ENCODE assay signal across 14 cellular contexts in genomic region chr18:80175451-80176235, GRCh38.
DNase-seq lines count a peak whose midpoint lies in the region; FAIRE-seq and TF ChIP-seq lines count a peak whose summit lies in the region.
"Had no signal": no experiment of that assay in that cellular context is flagged by ENCODE, and none has a peak within 500 bp of the region (broad histone marks: within the 10 kb centered on the region; RNA-seq: fewer than 3 reads in every experiment).

No MANE protein-coding gene starts in this region.

- POLR2A ChIA-PET in Caco-2 (lab: Charles Lee), result no interaction called here

- peaks cover 20% of the 10 kb centered on the region for H3K79me2 ChIP-seq in keratinocyte (ENCODE audit: control insufficient read depth, insufficient read depth, low read length)

- WGBS in transverse colon (ENCODE audit: low coverage in 1 of 2), 2 donors, result 63 to 76% methylated on average over 14 to 18 of the region's 18 CpGs

- H3K4me3 ChIP-seq in keratinocyte (ENCODE audit: control insufficient read depth in 2 of 3, extremely low read depth in 1 of 3, insufficient read depth in 2 of 3, low read depth in 1 of 3, low read length in 3 of 3), result no peak overlapping the region
- no peak overlapping the region for H3K4me3 ChIP-seq in transverse colon
- H3K4me3 ChIP-seq in Caco-2 (ENCODE audit: low read depth, low read length), result no peak overlapping the region
- H3K4me3 ChIP-seq: cardiac muscle cell, K562, smooth muscle cell had no signal

- no peak overlapping the region for H3K4me3 Mint-ChIP-seq in Caco-2 (ENCODE audit: unreplicated experiment)
- H3K4me3 Mint-ChIP-seq: memory B cell had no signal

- intact Hi-C loops in transverse colon (cut with DNase I; ENCODE audit: low total_unique reads), result no loop called here
- intact Hi-C loops in Caco-2 (cut with micrococcal nuclease; ENCODE audit: unreplicated experiment), result no loop called here

- no peaks in the 10 kb centered on the region for H3K4me1 Mint-ChIP-seq in Caco-2 (ENCODE audit: low read depth, unreplicated experiment)

- TF ChIP-seq POLR2A in transverse colon (IDR thresholded peaks at IDR 0.05), result no peak

- no peaks in the 10 kb centered on the region for H3K9me3 ChIP-seq in keratinocyte (ENCODE audit: control insufficient read depth, low read depth, low read length)
- no peaks in the 10 kb centered on the region for H3K9me3 ChIP-seq in transverse colon
- no peaks in the 10 kb centered on the region for H3K9me3 ChIP-seq in Caco-2

- H2AFZ ChIP-seq in keratinocyte (ENCODE audit: control insufficient read depth, low read length), result no peak overlapping the region

- H3K4me2 ChIP-seq in keratinocyte (ENCODE audit: control insufficient read depth, extremely low read depth, insufficient read depth, low read depth, low read length), result peak overlapping the region; percentile 15
- H3K4me2 ChIP-seq: smooth muscle cell had no signal

- H3K27me3 ChIP-seq in keratinocyte (ENCODE audit: control insufficient read depth, extremely low read depth, insufficient read depth, low read length) (no peaks in the 10 kb centered on the region), transverse colon (no peaks in the 10 kb centered on the region), Caco-2 (replicated peaks; ENCODE audit: control insufficient read depth, insufficient read depth, low read length) (no peaks in the 10 kb centered on the region)
- H3K27me3 ChIP-seq: cardiac muscle cell had no signal

- TF ChIP-seq CTCF in keratinocyte (optimal IDR thresholded peaks at IDR 0.05 in 1 of 3, IDR thresholded peaks at IDR 0.05 in 1 of 3, conservative IDR thresholded peaks at IDR 0.05 in 1 of 3; ENCODE audit: extremely low read depth in 1 of 3, insufficient read depth in 2 of 3, low read length in 3 of 3) (no peak), transverse colon (IDR thresholded peaks at IDR 0.05) (no peak), Caco-2 (IDR thresholded peaks at IDR 0.05; ENCODE audit: insufficient read depth in 1 of 2, low read depth in 1 of 2, low read length in 1 of 2, severe bottlenecking in 1 of 2, unreplicated experiment in 1 of 2) (no peak)

- DNase-seq in activated gamma-delta T cell treated with Interleukin-2 at 50 U/mL for 16 hours, result peak; percentile 59
- DNase-seq in activated gamma-delta T cell (lab: John Stamatoyannopoulos, UW), result no peak
- DNase-seq in activated T-cell treated with anti-CD3 and anti-CD28 coated beads for 24 hours (ENCODE audit: low read depth), result peak; percentile 22
- no peak for DNase-seq in keratinocyte (ENCODE audit: low read depth, low spot score)
- peak; percentile 39 for DNase-seq in transverse colon
- no peak for DNase-seq in GM19238 (ENCODE audit: insufficient read length, low spot score)
- no peak for DNase-seq in GDM1 (lab: John Stamatoyannopoulos, UW)
- no peak for DNase-seq in Caco-2
- DNase-seq: foreskin melanocyte, NCI-H446 had no signal

- H3K9me3 Mint-ChIP-seq in Caco-2 (ENCODE audit: unreplicated experiment), result no peaks in the 10 kb centered on the region
- H3K9me3 Mint-ChIP-seq: memory B cell had no signal

- H3K27ac ChIP-seq in keratinocyte (ENCODE audit: control insufficient read depth, insufficient read depth, low read length) (peak overlapping the region; percentile 30), transverse colon (peak overlapping the region in 1 of 4 donors; percentile 21)
- H3K27ac ChIP-seq: cardiac muscle cell had no signal

- peak overlapping the region; percentile 7 for H3K9ac ChIP-seq in keratinocyte (ENCODE audit: control insufficient read depth, extremely low read depth, insufficient read depth, low read length)

- TF ChIP-seq EP300 in transverse colon (IDR thresholded peaks at IDR 0.05; ENCODE audit: low read depth), result no peak

- dilution Hi-C loops in keratinocyte (cut with MboI; ENCODE audit: extremely low pct_ligation_motif_present, low sequenced_read_pairs), result no loop called here

- CTCF ChIA-PET in Caco-2 (lab: Charles Lee), result no interaction called here

- in situ Hi-C loops in transverse colon (cut with MboI; ENCODE audit: low pct_ligation_motif_present in 1 of 4, low pct_unique_long_range_greater_than_20kb in 1 of 4, low sequenced_read_pairs in 3 of 4), result no loop called here

- no peaks in the 10 kb centered on the region for H3K36me3 Mint-ChIP-seq in Caco-2 (ENCODE audit: insufficient read depth, unreplicated experiment)
- H3K36me3 Mint-ChIP-seq: memory B cell had no signal

- H3K27ac Mint-ChIP-seq in Caco-2 (ENCODE audit: unreplicated experiment), result no peak overlapping the region
- H3K27ac Mint-ChIP-seq: memory B cell had no signal

- FAIRE-seq in keratinocyte (lab: Jason Lieb, UNC), result peak; percentile 85
- FAIRE-seq: K562 had no signal

- H3K9me1 ChIP-seq in keratinocyte (ENCODE audit: control insufficient read depth, extremely low read depth, insufficient read depth, low read length), result peaks cover 13% of the 10 kb centered on the region

- H3K4me1 ChIP-seq in keratinocyte (ENCODE audit: control insufficient read depth, extremely low read depth, insufficient read depth, low read length) (peaks cover 71% of the 10 kb centered on the region), transverse colon (peaks cover 0 to 8% (median 0%) of the 10 kb centered on the region in 4 donors), Caco-2 (no peaks in the 10 kb centered on the region)

- H3K36me3 ChIP-seq in keratinocyte (ENCODE audit: control insufficient read depth in 2 of 2, extremely low read depth in 1 of 2, insufficient read depth in 2 of 2, low read length in 2 of 2) (no peaks in the 10 kb centered on the region), transverse colon (no peaks in the 10 kb centered on the region), Caco-2 (ENCODE audit: control insufficient read depth, insufficient read depth, low read length) (no peaks in the 10 kb centered on the region)
- H3K36me3 ChIP-seq: cardiac muscle cell had no signal

- H4K20me1 ChIP-seq in keratinocyte (ENCODE audit: control insufficient read depth, extremely low read depth, insufficient read depth, low read length), result no peaks in the 10 kb centered on the region

- no peaks in the 10 kb centered on the region for H3K27me3 Mint-ChIP-seq in Caco-2 (ENCODE audit: insufficient read depth, unreplicated experiment)

- no TSS peak for BruUV-seq in Caco-2 (replicated peaks; lab: Mats Ljungman, UMichigan)

Comparison
In these comparisons a context has a peak if more than half of its experiments do, and no peak if none do; other contexts are left out.
1. DNase-seq: peak in activated gamma-delta T cell treated with Interleukin-2 at 50 U/mL for 16 hours (single experiment), activated T-cell treated with anti-CD3 and anti-CD28 coated beads for 24 hours (single experiment) and transverse colon (single experiment); none in activated gamma-delta T cell (single experiment), keratinocyte (single experiment), GM19238 (single experiment), GDM1 (single experiment) and Caco-2 (0 of 2).